9 cellular contexts compared by ENCODE assay signal in the genomic region with DNA sequence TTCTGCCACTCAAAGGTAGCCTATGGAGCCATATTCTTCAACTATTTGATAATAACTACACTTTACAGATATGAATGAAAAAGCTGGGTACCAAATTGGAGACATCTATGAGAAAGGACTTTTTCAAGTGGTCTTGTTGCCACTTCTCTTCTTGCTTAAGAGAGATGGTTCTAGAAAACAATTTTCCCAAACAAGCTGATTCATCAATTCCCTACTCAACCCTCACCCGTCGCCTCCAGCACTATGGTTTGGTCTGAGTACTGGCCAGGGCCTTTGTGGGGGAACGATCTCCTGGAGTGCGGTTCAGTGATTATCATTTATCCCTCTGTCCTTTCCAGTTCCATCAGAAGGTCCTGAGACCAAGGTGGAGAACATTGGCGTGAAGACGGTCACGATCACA. TPM values are rescaled to one million over a fixed set of nuclear protein-coding genes. Genes with fewer than 3 reads are reported as not detected.
"Had no signal": no experiment of that assay in that cellular context is flagged by ENCODE, and none has a peak within 500 bp of the region (broad histone marks: within the 10 kb centered on the region; RNA-seq: fewer than 3 reads in every experiment).

No MANE protein-coding gene starts in this region.

- H3K9me3 ChIP-seq: HAP-1 had no signal

- H3K4me1 ChIP-seq: HAP-1 had no signal

- H3K36me3 ChIP-seq: HAP-1 had no signal

- ATAC-seq: HCT116 had no signal

- H2AFZ ChIP-seq: GM23248 had no signal

- DNase-seq: GM23248, GOT3, H7, HFFc6, KG1 had no signal

- H3K27ac ChIP-seq: GM23248, HL-60 had no signal

- H3K4me3 ChIP-seq: GM23248, HAP-1 had no signal

- H3K9ac ChIP-seq: GM23248 had no signal

RNA-seq across cellular contexts. Expression of gene IL31RA, which starts 56.8 kb away (rescaled TPM):
- total RNA-seq: GM23248, H7 had no signal
- polyA plus RNA-seq: IgD-negative memory B cell had no signal
